Comparison of ENCODE assay signal across 9 cellular contexts in the genomic region with DNA sequence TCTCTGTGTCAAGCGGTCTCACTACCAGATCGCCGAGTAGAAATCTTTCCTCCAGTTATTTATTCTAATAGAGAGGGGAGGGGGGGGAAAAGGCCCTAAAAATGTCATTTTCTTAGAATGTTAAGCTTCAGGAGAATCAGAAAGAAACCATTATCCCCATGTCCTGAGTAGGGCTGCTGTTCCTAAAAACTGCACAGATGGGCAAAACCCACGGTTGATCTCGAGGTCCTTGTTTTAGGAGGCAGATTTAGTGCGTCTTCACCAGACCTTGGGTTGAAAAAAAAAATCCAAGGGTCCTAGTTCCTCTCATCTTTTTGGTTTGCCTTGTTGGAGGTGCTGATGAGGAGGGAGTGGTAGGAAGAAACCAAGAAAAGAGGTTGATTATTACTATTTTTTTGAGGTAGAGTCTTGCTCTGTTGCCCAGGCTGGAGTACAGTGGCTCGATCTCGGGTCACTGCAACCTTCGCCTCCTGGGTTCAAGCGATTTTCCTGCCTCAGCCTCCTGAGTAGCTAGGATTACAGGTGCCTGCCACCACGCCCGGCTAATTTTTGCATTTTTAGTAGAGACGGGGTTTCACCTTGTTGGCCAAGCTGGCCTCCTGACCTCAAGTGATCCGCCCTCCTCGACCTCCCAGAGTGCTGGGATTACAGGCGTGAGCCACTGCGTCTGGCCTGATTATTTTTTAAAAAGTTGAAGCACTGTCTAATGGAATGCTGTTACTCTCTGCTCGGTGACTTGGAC. TPM values are rescaled to one million over a fixed set of nuclear protein-coding genes. Genes with fewer than 3 reads are reported as not detected.
DNase-seq lines count a peak whose midpoint lies in the region; ATAC-seq and TF ChIP-seq lines count a peak whose summit lies in the region.
"Had no signal": no experiment of that assay in that cellular context is flagged by ENCODE, and none has a peak within 500 bp of the region (broad histone marks: within the 10 kb centered on the region; RNA-seq: fewer than 3 reads in every experiment).

No MANE protein-coding gene starts in this region.

- H3K4ac ChIP-seq in trophoblast cell (ENCODE audit: low read depth, low read length), result peak overlapping the region; percentile 63

- H3K4me1 ChIP-seq in Peyer's patch, result peaks cover 0 to 19% (median 4%) of the 10 kb centered on the region in 4 donors
- H3K4me1 ChIP-seq in esophagus (ENCODE audit: control insufficient read depth in 2 of 2, insufficient read depth in 2 of 2, low read length in 1 of 2), result peaks cover 0 to 2% of the 10 kb centered on the region in 2 donors
- H3K4me1 ChIP-seq in trophoblast cell (ENCODE audit: control insufficient read depth in 1 of 2, insufficient read depth in 2 of 2, low read length in 2 of 2), result peaks cover 7 to 15% of the 10 kb centered on the region in 2 experiments

- H3K18ac ChIP-seq in trophoblast cell (ENCODE audit: low read length), result no peak overlapping the region

- H3K27me3 ChIP-seq in Peyer's patch (no peaks in the 10 kb centered on the region), esophagus (ENCODE audit: control insufficient read depth in 1 of 2, insufficient read depth in 2 of 2, low read length in 2 of 2) (no peaks in the 10 kb centered on the region), trophoblast cell (ENCODE audit: insufficient read depth, low read length) (no peaks in the 10 kb centered on the region)

- ATAC-seq in GM19463 (IDR thresholded peaks at IDR 0.05; ENCODE audit: unreplicated experiment) (no peak), HG02970 (IDR thresholded peaks at IDR 0.05; ENCODE audit: low FRiP score, unreplicated experiment) (no peak)

- no peak overlapping the region for H2BK5ac ChIP-seq in trophoblast cell (ENCODE audit: low read depth, low read length, poor library complexity)

- TF ChIP-seq POLR2A in Peyer's patch (IDR thresholded peaks at IDR 0.05), result no peak

- H3K79me1 ChIP-seq in trophoblast cell (ENCODE audit: low read length), result peaks cover 13% of the 10 kb centered on the region

- no peak overlapping the region for H2BK12ac ChIP-seq in trophoblast cell (ENCODE audit: low read length)

- no peak for TF ChIP-seq CTCF in Peyer's patch (IDR thresholded peaks at IDR 0.05)

- H4K91ac ChIP-seq in trophoblast cell (ENCODE audit: low read depth, low read length), result no peak overlapping the region

- no peak overlapping the region for H3K23ac ChIP-seq in trophoblast cell (ENCODE audit: low read length)

- H4K8ac ChIP-seq in trophoblast cell (ENCODE audit: low read depth, low read length), result no peak overlapping the region

- no peak overlapping the region for H3K14ac ChIP-seq in trophoblast cell (ENCODE audit: low read length)

- WGBS in esophagus, 2 donors, result 43 to 47% methylated on average over 18 of the region's 18 CpGs
- WGBS in trophoblast cell (ENCODE audit: extremely low coverage, insufficient coverage, insufficient read length), result no CpG with 5 or more reads among the region's 18 CpGs

- no peak overlapping the region for H2AK5ac ChIP-seq in trophoblast cell (ENCODE audit: low read length)

- H3K9me3 ChIP-seq in Peyer's patch, result no peaks in the 10 kb centered on the region
- no peaks in the 10 kb centered on the region for H3K9me3 ChIP-seq in esophagus (ENCODE audit: control insufficient read depth in 2 of 2, insufficient read depth in 1 of 2, low read depth in 1 of 2, low read length in 1 of 2)
- H3K9me3 ChIP-seq in trophoblast cell (ENCODE audit: insufficient read depth, low read depth, low read length), result no peaks in the 10 kb centered on the region

- H3K27ac ChIP-seq in Peyer's patch (peak overlapping the region; percentile 92 to 99 (median 96)), esophagus (ENCODE audit: low read depth in 2 of 2, low read length in 1 of 2) (peak overlapping the region; percentile 88 to 99), trophoblast cell (ENCODE audit: low read depth, low read length) (no peak overlapping the region)

- DNase-seq in ELF-1 (ENCODE audit: low read depth, low spot score), result peak; percentile 31
- DNase-seq in Peyer's patch, result peak in 1 of 3 donors; percentile 44
- no peak for DNase-seq in trophoblast cell
- DNase-seq in NCI-H1092 (lab: John Stamatoyannopoulos, UW), result no peak
- DNase-seq in amniotic stem cell (lab: John Stamatoyannopoulos, UW), result no peak

- H2AFZ ChIP-seq in trophoblast cell (ENCODE audit: insufficient read depth, low read length, poor library complexity), result no peak overlapping the region

- H3K36me3 ChIP-seq in Peyer's patch (no peaks in the 10 kb centered on the region), esophagus (ENCODE audit: control insufficient read depth in 2 of 2, insufficient read depth in 2 of 2, low read length in 1 of 2) (no peaks in the 10 kb centered on the region), trophoblast cell (ENCODE audit: control insufficient read depth in 1 of 2, insufficient read depth in 2 of 2, low read length in 2 of 2) (peaks cover 7 to 10% of the 10 kb centered on the region in 2 experiments)

- H3K79me2 ChIP-seq in trophoblast cell (ENCODE audit: control insufficient read depth, insufficient read depth, low read length, poor library complexity), result peaks cover 21% of the 10 kb centered on the region

- H3K9ac ChIP-seq in trophoblast cell (ENCODE audit: low read length), result peak overlapping the region; percentile 98

- H4K12ac ChIP-seq in trophoblast cell (ENCODE audit: low read depth, low read length), result no peak overlapping the region

- H3K4me3 ChIP-seq in Peyer's patch (peak overlapping the region; percentile 77 to 97 (median 94)), esophagus (ENCODE audit: low read depth in 1 of 2, low read length in 2 of 2) (peak overlapping the region; percentile 81 to 98), trophoblast cell (ENCODE audit: low read depth, low read length) (peak overlapping the region; percentile 93)

- no peak overlapping the region for H2BK120ac ChIP-seq in trophoblast cell (ENCODE audit: insufficient read depth, low read length, poor library complexity)

- H3K4me2 ChIP-seq in trophoblast cell (ENCODE audit: low read length), result peak overlapping the region; percentile 77

RNA-seq across cellular contexts. Expression of gene CBFB, which starts 1.4 kb away (rescaled TPM):
- total RNA-seq in Peyer's patch, result 10 to 100 TPM; 14.0 to 30.5 (median 26.6) TPM
- 10 to 100 TPM; 15.3 to 17.0 TPM for polyA plus RNA-seq in esophagus
- polyA plus RNA-seq in trophoblast cell (2013), result 61.5 and 63.3 TPM in 2 replicates

RNA-seq across cellular contexts. Expression of gene CES4A, which starts 42.0 kb away (rescaled TPM):
- total RNA-seq in Peyer's patch, result 10 to 100 TPM; 13.7 to 26.5 (median 17.9) TPM
- 10 to 100 TPM; 10.1 to 17.5 TPM for polyA plus RNA-seq in esophagus
- 0.81 and 0.86 TPM in 2 replicates for polyA plus RNA-seq in trophoblast cell (2013)
- total RNA-seq: HT1080 had no signal
